Comparison of ENCODE assay signal across 15 cellular contexts in genomic region chr7:985915-986741, GRCh38. TPM values are rescaled to one million over a fixed set of nuclear protein-coding genes. Genes with fewer than 3 reads are reported as not detected.
A peak's percentile ranks its signal among the peaks of the same experiment; 100 is the strongest.
DNase-seq lines count a peak whose midpoint lies in the region; ATAC-seq and TF ChIP-seq lines count a peak whose summit lies in the region.
"Had no signal": no experiment of that assay in that cellular context is flagged by ENCODE, and none has a peak within 500 bp of the region (broad histone marks: within the 10 kb centered on the region; RNA-seq: fewer than 3 reads in every experiment).

No MANE protein-coding gene starts in this region.

- H3K4me1 ChIP-seq in esophagus muscularis mucosa (peaks cover 4 to 20% (median 10%) of the 10 kb centered on the region in 4 donors), aorta (ENCODE audit: control insufficient read depth in 1 of 2, insufficient read depth in 2 of 2, low read length in 2 of 2) (no peaks in the 10 kb centered on the region)

- H3K27me3 Mint-ChIP-seq in WTC11 (ENCODE audit: low read depth), result no peaks in the 10 kb centered on the region
- H3K27me3 Mint-ChIP-seq: brain had no signal

- TF ChIP-seq CTCF in WTC11 (IDR thresholded peaks at IDR 0.05) (no peak), RWPE1 (conservative IDR thresholded peaks at IDR 0.05; ENCODE audit: low read depth) (no peak), esophagus muscularis mucosa (IDR thresholded peaks at IDR 0.05) (no peak)

- CTCF ChIA-PET in WTC11 (lab: Charles Lee), result interaction anchor here (0.6 kb wide), 1 partner anchor 80 kb away, joined by 3 read pairs; no protein-coding TSS in a partner anchor
- CTCF ChIA-PET in RWPE1 (lab: Yijun Ruan, JAX), result interaction anchor here (0.6 to 1.5 kb wide), 3 partner anchors 8 to 190 kb away, joined by 3 to 5 read pairs (median 3); no protein-coding TSS in a partner anchor

- H3K9me3 Mint-ChIP-seq in WTC11, result no peaks in the 10 kb centered on the region

- intact Hi-C loops in left colon (cut with DNase I, micrococcal nuclease), result no loop called here
- intact Hi-C loops in esophagus muscularis mucosa (cut with DNase I), result no loop called here
- intact Hi-C loops in aorta (cut with DNase I), result no loop called here

- no peaks in the 10 kb centered on the region for H3K36me3 Mint-ChIP-seq in WTC11
- H3K36me3 Mint-ChIP-seq: brain had no signal

- POLR2A ChIA-PET in WTC11 (lab: Charles Lee), result interaction anchor here (1.6 kb wide), 1 partner anchor 11 kb away, joined by 5 read pairs; the partner anchor contains the start of gene COX19
- POLR2A ChIA-PET in RWPE1 (lab: Yijun Ruan, JAX; ENCODE audit: low non-redundant PET), result no interaction called here

- H3K27me3 ChIP-seq in esophagus muscularis mucosa, result peaks cover 0 to 89% (median 41%) of the 10 kb centered on the region in 4 donors
- H3K27me3 ChIP-seq in aorta (ENCODE audit: control insufficient read depth in 1 of 2, insufficient read depth in 2 of 2, low read length in 1 of 2), result no peaks in the 10 kb centered on the region

- H3K36me3 ChIP-seq in esophagus muscularis mucosa (no peaks in the 10 kb centered on the region), aorta (ENCODE audit: control insufficient read depth in 1 of 2, insufficient read depth in 2 of 2, low read length in 1 of 2) (no peaks in the 10 kb centered on the region)
- H3K36me3 ChIP-seq: left ventricle myocardium inferior had no signal

- no peak overlapping the region for H3K4me3 Mint-ChIP-seq in WTC11
- H3K4me3 Mint-ChIP-seq: brain had no signal

- no peak for TF ChIP-seq POLR2A in esophagus muscularis mucosa (IDR thresholded peaks at IDR 0.05; ENCODE audit: low read depth)

- H3K27ac Mint-ChIP-seq in WTC11, result peak overlapping the region; percentile 23; the same call in 1 of the 2 replicates

- 48% methylated on average over 27 of the region's 41 CpGs for WGBS in esophagus muscularis mucosa
- WGBS in aorta, 2 donors, result 52 to 56% methylated on average over 41 of the region's 41 CpGs

- H3K4me3 ChIP-seq in esophagus muscularis mucosa (no peak overlapping the region), aorta (ENCODE audit: low read length in 2 of 2) (no peak overlapping the region)
- H3K4me3 ChIP-seq: left ventricle myocardium inferior had no signal

- no peak for ATAC-seq in WTC11
- ATAC-seq in left colon, result peak; percentile 8
- no peak for ATAC-seq in aorta (ENCODE audit: low FRiP score)

- H3K27ac ChIP-seq in RWPE1 (no peak overlapping the region), esophagus muscularis mucosa (replicated peaks in 1 of 4) (no peak overlapping the region), aorta (ENCODE audit: low read depth in 1 of 2, low read length in 2 of 2) (no peak overlapping the region)
- H3K27ac ChIP-seq: C4-2B, left ventricle myocardium inferior had no signal

- DNase-seq in AG08396 (ENCODE audit: low spot score) (peak; percentile 75), HPDE6-E6E7 (ENCODE audit: extremely low spot score) (peak; percentile 39), WTC11 (ENCODE audit: low spot score) (no peak), left colon (no peak), RWPE1 (ENCODE audit: low spot score) (no peak), DMS79 treated with DMSO at 0.1 percent for 48 hours (lab: John Stamatoyannopoulos, UW) (no peak), esophagus muscularis mucosa (ENCODE audit: extremely low spot score) (no peak), aorta (no peak)
- DNase-seq: left ventricle myocardium inferior; NK-92 treated with Interleukin-12 subunit alpha and Interleukin-12 subunit beta, amount 100 ng/mL, for 24 hours; stimulated activated CD4-positive, alpha-beta T cell treated with anti-CD3 and anti-CD28 coated beads, Interleukin-4, amount 100 ng/mL, for 1 hour; T-helper 2 cell had no signal

- H3K9me3 ChIP-seq in esophagus muscularis mucosa (no peaks in the 10 kb centered on the region), aorta (ENCODE audit: control insufficient read depth, low read length) (no peaks in the 10 kb centered on the region)
- H3K9me3 ChIP-seq: left ventricle myocardium inferior had no signal

- no peaks in the 10 kb centered on the region for H3K4me1 Mint-ChIP-seq in WTC11
- H3K4me1 Mint-ChIP-seq: brain had no signal

- no peak for TF ChIP-seq EP300 in esophagus muscularis mucosa (IDR thresholded peaks at IDR 0.05)

TF ChIP-seq in WTC11, 78 proteins besides CTCF, POLR2A, EP300 and RAD21 (continues in another document):
- TF ChIP-seq ETV6 (CRISPR knock-in tag; IDR thresholded peaks at IDR 0.05) (no peak), ZBTB43 (CRISPR knock-in tag; IDR thresholded peaks at IDR 0.05) (no peak), ZNF317 (CRISPR knock-in tag; IDR thresholded peaks at IDR 0.05; ENCODE audit: borderline replicate concordance, low read depth) (no peak), JAZF1 (CRISPR knock-in tag; IDR thresholded peaks at IDR 0.05) (no peak), TP53 (CRISPR knock-in tag; IDR thresholded peaks at IDR 0.05) (no peak), ESRRA (CRISPR knock-in tag; IDR thresholded peaks at IDR 0.05; ENCODE audit: borderline replicate concordance) (no peak), E2F5 (CRISPR knock-in tag; IDR thresholded peaks at IDR 0.05) (no peak)
- TF ChIP-seq, protein P1, sequence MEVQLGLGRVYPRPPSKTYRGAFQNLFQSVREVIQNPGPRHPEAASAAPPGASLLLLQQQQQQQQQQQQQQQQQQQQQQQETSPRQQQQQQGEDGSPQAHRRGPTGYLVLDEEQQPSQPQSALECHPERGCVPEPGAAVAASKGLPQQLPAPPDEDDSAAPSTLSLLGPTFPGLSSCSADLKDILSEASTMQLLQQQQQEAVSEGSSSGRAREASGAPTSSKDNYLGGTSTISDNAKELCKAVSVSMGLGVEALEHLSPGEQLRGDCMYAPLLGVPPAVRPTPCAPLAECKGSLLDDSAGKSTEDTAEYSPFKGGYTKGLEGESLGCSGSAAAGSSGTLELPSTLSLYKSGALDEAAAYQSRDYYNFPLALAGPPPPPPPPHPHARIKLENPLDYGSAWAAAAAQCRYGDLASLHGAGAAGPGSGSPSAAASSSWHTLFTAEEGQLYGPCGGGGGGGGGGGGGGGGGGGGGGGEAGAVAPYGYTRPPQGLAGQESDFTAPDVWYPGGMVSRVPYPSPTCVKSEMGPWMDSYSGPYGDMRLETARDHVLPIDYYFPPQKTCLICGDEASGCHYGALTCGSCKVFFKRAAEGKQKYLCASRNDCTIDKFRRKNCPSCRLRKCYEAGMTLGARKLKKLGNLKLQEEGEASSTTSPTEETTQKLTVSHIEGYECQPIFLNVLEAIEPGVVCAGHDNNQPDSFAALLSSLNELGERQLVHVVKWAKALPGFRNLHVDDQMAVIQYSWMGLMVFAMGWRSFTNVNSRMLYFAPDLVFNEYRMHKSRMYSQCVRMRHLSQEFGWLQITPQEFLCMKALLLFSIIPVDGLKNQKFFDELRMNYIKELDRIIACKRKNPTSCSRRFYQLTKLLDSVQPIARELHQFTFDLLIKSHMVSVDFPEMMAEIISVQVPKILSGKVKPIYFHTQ (CRISPR knock-in tag; IDR thresholded peaks at IDR 0.05), result no peak

RNA-seq across cellular contexts. Expression of gene CYP2W1, which starts 3.1 kb away (rescaled TPM):
- total RNA-seq in WTC11 (2021) (0.48 TPM in 1 of 3 replicates, not detected in the others), left colon (1 to 10 TPM; 1.2 to 3.6 TPM), esophagus muscularis mucosa (under 1 TPM in 2 of 4 donors, not detected in 2; 0.23 to 0.66 TPM), aorta (not detected)
- not detected for polyA plus RNA-seq in aorta
- total RNA-seq: left ventricle myocardium inferior, posterior vena cava had no signal

RNA-seq across cellular contexts. Expression of gene COX19, which starts 10.8 kb away (rescaled TPM):
- total RNA-seq in WTC11 (2021) (10.2 to 13.2 TPM (median 10.4 TPM) in 3 replicates), left colon (10 to 100 TPM; 13.5 to 15.2 TPM), esophagus muscularis mucosa (10 to 100 TPM in 2 of 4 donors, 1 to 10 TPM in 2; 6.3 to 13.3 (median 9.7) TPM), aorta (10 to 100 TPM; 10.8 to 17.0 TPM)
- 1 to 10 TPM; 3.1 to 6.7 TPM for polyA plus RNA-seq in aorta

RNA-seq across cellular contexts. Expression of gene ADAP1, which starts 31.6 kb away (rescaled TPM):
- 4.3 to 7.2 TPM (median 4.5 TPM) in 3 replicates for total RNA-seq in WTC11 (2021)
- 100 to 1,000 TPM; 147 to 166 TPM for total RNA-seq in left colon
- 10 to 100 TPM; 41.9 to 94.2 (median 78.3) TPM for total RNA-seq in esophagus muscularis mucosa
- total RNA-seq in aorta, result 10 to 100 TPM; 10.8 to 11.9 TPM
- polyA plus RNA-seq in aorta, result 10 to 100 TPM in 1 of 2 donors, 1 to 10 TPM in 1; 4.3 to 16.9 TPM

RNA-seq across cellular contexts. Expression of gene GPR146, which starts 58.2 kb away (rescaled TPM):
- total RNA-seq in WTC11 (2021) (0.87 to 1.1 TPM (median 0.92 TPM) in 3 replicates), left colon (1 to 10 TPM; 4.0 to 7.4 TPM), esophagus muscularis mucosa (10 to 100 TPM; 12.5 to 30.8 (median 25.5) TPM), aorta (10 to 100 TPM; 17.4 to 44.2 TPM)
- polyA plus RNA-seq in aorta, result 1 to 10 TPM; 2.2 to 3.5 TPM

Comparison
In these comparisons a context has a peak if more than half of its experiments do, and no peak if none do; other contexts are left out.
1. DNase-seq: peak in AG08396 (single experiment) and HPDE6-E6E7 (single experiment); none in WTC11 (single experiment), left colon (0 of 2), RWPE1 (single experiment), DMS79 treated with DMSO at 0.1 percent for 48 hours (single experiment), esophagus muscularis mucosa (single experiment) and aorta (0 of 2).